8 cellular contexts compared by ENCODE assay signal in the genomic region with DNA sequence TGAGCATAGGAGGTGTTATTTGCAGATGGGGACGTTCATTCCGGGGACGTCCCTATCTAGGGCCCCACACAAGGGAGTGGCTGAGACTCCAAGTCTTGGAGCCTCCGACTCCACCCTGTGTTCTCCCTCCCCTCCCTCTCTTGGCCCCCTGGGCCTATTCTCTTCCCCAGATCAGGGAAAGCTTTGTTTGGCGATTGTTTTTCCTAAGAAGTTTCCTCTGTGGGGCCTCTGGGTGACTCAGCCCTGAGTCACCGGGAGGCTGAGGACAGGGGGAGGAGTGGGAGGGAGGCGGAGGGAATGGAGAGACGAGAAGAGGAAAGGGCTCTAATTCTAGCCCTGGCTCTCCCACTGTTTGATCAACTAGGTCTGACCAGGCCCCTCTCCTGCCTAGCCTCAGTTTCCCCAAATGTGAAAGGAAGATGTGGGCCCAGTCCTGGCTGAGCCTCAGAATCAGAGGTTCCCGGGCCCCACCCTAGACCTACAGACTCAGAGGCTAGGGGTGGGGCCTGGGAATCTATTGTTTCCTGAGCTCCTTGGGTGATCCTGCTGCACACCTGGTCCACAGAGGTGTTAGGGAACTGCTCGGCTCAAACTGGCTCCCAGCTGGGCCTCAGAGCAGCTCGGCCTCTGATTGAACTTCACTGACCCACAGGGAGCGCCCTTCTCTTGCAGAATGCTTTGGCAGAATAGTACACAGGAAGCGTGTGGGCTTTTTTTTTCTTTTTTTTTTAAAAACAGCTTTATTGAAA. TPM values are rescaled to one million over a fixed set of nuclear protein-coding genes. Genes with fewer than 3 reads are reported as not detected.
DNase-seq lines count a peak whose midpoint lies in the region; ATAC-seq, FAIRE-seq and TF ChIP-seq lines count a peak whose summit lies in the region.

No MANE protein-coding gene starts in this region.

- in situ Hi-C loops in K562 (cut with MboI) = no loop called here

- no TSS peak for BruUV-seq in K562 (replicated peaks; lab: Mats Ljungman, UMichigan)

- peaks cover 60 to 72% of the 10 kb centered on the region in 2 experiments for H3K4me1 ChIP-seq in K562 (replicated peaks in 1 of 2; ENCODE audit: control insufficient read depth in 2 of 2, insufficient read depth in 2 of 2, low read length in 2 of 2)
- H3K4me1 ChIP-seq in iPS-18a (ENCODE audit: control insufficient read depth, low read depth, low read length) = peaks cover 43% of the 10 kb centered on the region
- peaks cover 2 to 99% (median 93%) of the 10 kb centered on the region in 4 donors for H3K4me1 ChIP-seq in sigmoid colon
- H3K4me1 ChIP-seq in CD4-positive, alpha-beta memory T cell (ENCODE audit: insufficient read depth, low read length) = no peaks in the 10 kb centered on the region

- H3K9me3 Mint-ChIP-seq in CD4-positive, alpha-beta memory T cell = no peaks in the 10 kb centered on the region

- CTCF ChIA-PET in K562 (lab: Yijun Ruan, JAX; ENCODE audit: low intra/inter-chr PET ratio) = interaction anchor here (0.6 kb wide), 1 partner anchor 113 kb away, joined by 3 read pairs; no protein-coding TSS in a partner anchor
- CTCF ChIA-PET in CD4-positive, alpha-beta memory T cell (lab: Charles Lee; ENCODE audit: partially characterized antibody) = interaction anchor here (1.0 to 1.5 kb wide), 3 partner anchors 8 to 33 kb away, joined by 4 read pairs; no protein-coding TSS in a partner anchor

- H3K9me1 ChIP-seq in K562 (ENCODE audit: control insufficient read depth, insufficient read depth, low read length) = peaks cover 10% of the 10 kb centered on the region

- H3K27ac ChIP-seq in K562 (ENCODE audit: extremely low read depth, low read depth, low read length) (peak overlapping the region; percentile 93), iPS-18a (ENCODE audit: low read length) (no peak overlapping the region), sigmoid colon (peak overlapping the region; percentile 94 to 99 (median 97))
- no peak overlapping the region for H3K27ac ChIP-seq in CD4-positive, alpha-beta memory T cell (ENCODE audit: low read depth, low read length)

- POLR2A ChIA-PET in K562 (lab: Yijun Ruan, JAX) = interaction anchor here (0.7 to 2.9 kb wide), 9 partner anchors 8 to 124 kb away, joined by 3 to 11 read pairs (median 3); partner anchors contain the start of gene GSN
- POLR2A ChIA-PET in CD4-positive, alpha-beta memory T cell (lab: Charles Lee; ENCODE audit: partially characterized antibody) = no interaction called here

- no peaks in the 10 kb centered on the region for H4K20me1 ChIP-seq in K562 (replicated peaks; ENCODE audit: control insufficient read depth, insufficient read depth, low read length)

- TF ChIP-seq POLR2A in K562 (conservative IDR thresholded peaks at IDR 0.05) (peak; percentile 54; the same call in 1 of the 2 replicates), sigmoid colon (IDR thresholded peaks at IDR 0.05) (peak in 1 of 2 donors; percentile 11)

- intact Hi-C loops in K562 (cut with micrococcal nuclease) = loop anchor here (1.0 to 2.0 kb wide), 3 partner anchors 34 to 84 kb away; no protein-coding TSS in a partner anchor
- intact Hi-C loops in sigmoid colon (cut with DNase I) = no loop called here
- intact Hi-C loops in CD4-positive, alpha-beta memory T cell (cut with micrococcal nuclease) = no loop called here

- H3K36me3 ChIP-seq in K562 (ENCODE audit: control insufficient read depth, insufficient read depth, low read length) (no peaks in the 10 kb centered on the region; the same call in 2 of the 3 replicates), iPS-18a (ENCODE audit: control insufficient read depth, low read depth, low read length) (no peaks in the 10 kb centered on the region), sigmoid colon (peaks cover 0 to 20% (median 5%) of the 10 kb centered on the region in 4 donors)
- H3K36me3 ChIP-seq in CD4-positive, alpha-beta memory T cell (ENCODE audit: insufficient read depth, low read length) = no peaks in the 10 kb centered on the region

- peak overlapping the region; percentile 78 for H2AFZ ChIP-seq in K562 (ENCODE audit: low read depth, low read length)

- no peaks in the 10 kb centered on the region for H3K79me2 ChIP-seq in K562 (ENCODE audit: control insufficient read depth, insufficient read depth, low read length)

- TF ChIP-seq EP300 in K562 (IDR thresholded peaks at IDR 0.05; ENCODE audit: low read length) (peak; percentile 86), sigmoid colon (IDR thresholded peaks at IDR 0.05) (peak in 3 of 4 donors; percentile 20 to 90 (median 65))

- H3K27ac Mint-ChIP-seq in CD4-positive, alpha-beta memory T cell = peak overlapping the region in 1 of 7 donors; percentile 72

- 10% methylated on average over 11 of the region's 13 CpGs for WGBS in K562 (ENCODE audit: insufficient coverage, low coverage, missing lambda C conversion rate)
- 5 to 36% methylated on average over 13 of the region's 13 CpGs for WGBS in sigmoid colon, 2 donors

- TF ChIP-seq CTCF in K562 (IDR thresholded peaks at IDR 0.05 in 2 of 3, conservative IDR thresholded peaks at IDR 0.05 in 1 of 3; ENCODE audit: insufficient read depth in 2 of 3, low read depth in 1 of 3, low read length in 3 of 3) (peak; percentile 51 to 60 (median 52)), sigmoid colon (IDR thresholded peaks at IDR 0.05) (no peak)

- H3K9me3 ChIP-seq in K562 (replicated peaks; ENCODE audit: control insufficient read depth, insufficient read depth, low read depth, low read length) = no peaks in the 10 kb centered on the region
- H3K9me3 ChIP-seq in iPS-18a (ENCODE audit: control insufficient read depth, low read depth, low read length) = no peaks in the 10 kb centered on the region
- H3K9me3 ChIP-seq in sigmoid colon = no peaks in the 10 kb centered on the region
- H3K9me3 ChIP-seq in CD4-positive, alpha-beta memory T cell (ENCODE audit: control insufficient read depth in 1 of 2, low read length in 2 of 2) = no peaks in the 10 kb centered on the region

- no peak overlapping the region for H3K4me3 Mint-ChIP-seq in CD4-positive, alpha-beta memory T cell

- H3K4me2 ChIP-seq in K562 (ENCODE audit: insufficient read depth, low read length) = peak overlapping the region; percentile 75

- 0 out of 4 replicates have a peak, but pooled peaks of 1 of the 2 experiments have one; percentile 5 for TF ChIP-seq RAD21 in K562 (CRISPR knock-in tag; conservative IDR thresholded peaks at IDR 0.05 in 1 of 2, IDR thresholded peaks at IDR 0.05 in 1 of 2)

- H3K36me3 Mint-ChIP-seq in CD4-positive, alpha-beta memory T cell = no peaks in the 10 kb centered on the region

- ATAC-seq in K562 (peak; percentile 85), GM18861 (IDR thresholded peaks at IDR 0.05; ENCODE audit: unreplicated experiment) (no peak)

- H3K27me3 ChIP-seq in K562 (ENCODE audit: control insufficient read depth in 2 of 2, insufficient read depth in 2 of 2, low read length in 2 of 2) (no peaks in the 10 kb centered on the region), iPS-18a (ENCODE audit: control insufficient read depth, insufficient read depth, low read length) (peaks cover 55% of the 10 kb centered on the region), sigmoid colon (no peaks in the 10 kb centered on the region)
- H3K27me3 ChIP-seq in CD4-positive, alpha-beta memory T cell (ENCODE audit: insufficient read depth, low read length) = no peaks in the 10 kb centered on the region

- peak; percentile 97 for FAIRE-seq in K562 (lab: Jason Lieb, UNC)

- peak overlapping the region; percentile 14; the same call in 1 of the 2 replicates for H3K4me3 ChIP-seq in K562
- H3K4me3 ChIP-seq in iPS-18a (ENCODE audit: low read length) = peak overlapping the region; percentile 46
- H3K4me3 ChIP-seq in sigmoid colon = peak overlapping the region in 2 of 4 donors; percentile 3 to 18
- H3K4me3 ChIP-seq in CD4-positive, alpha-beta memory T cell (ENCODE audit: low read length in 2 of 2) = no peak overlapping the region

- no peaks in the 10 kb centered on the region for H3K4me1 Mint-ChIP-seq in CD4-positive, alpha-beta memory T cell

- H3K9ac ChIP-seq in K562 (ENCODE audit: insufficient read depth in 1 of 2, low read depth in 2 of 2, low read length in 2 of 2) (peak overlapping the region; percentile 78 to 84), iPS-18a (ENCODE audit: low read length) (peak overlapping the region; percentile 20)

- DNase-seq in SKM-1 treated with dmso at 0.1 percent for 144 hours (lab: John Stamatoyannopoulos, UW; ENCODE audit: unreplicated experiment) (peak; percentile 22), SKM-1 (lab: John Stamatoyannopoulos, UW; ENCODE audit: unreplicated experiment) (no peak), NCI-H226 (peak; percentile 90), K562 (ENCODE audit: extremely low read depth in 1 of 4, low spot score in 3 of 4) (peak; percentile 90 to 96 (median 93)), sigmoid colon (peak; percentile 94)
- no peak for DNase-seq in CD4-positive, alpha-beta memory T cell

- H3K27me3 Mint-ChIP-seq in CD4-positive, alpha-beta memory T cell = no peaks in the 10 kb centered on the region

TF ChIP-seq in K562, 482 proteins besides CTCF, POLR2A, EP300 and RAD21 (continues in another document):
- peak; percentile 70 for TF ChIP-seq C11orf30 (IDR thresholded peaks at IDR 0.05; ENCODE audit: low read depth)
- TF ChIP-seq CEBPB (tag; IDR thresholded peaks at IDR 0.05) = no peak
- TF ChIP-seq EGR1 (conservative IDR thresholded peaks at IDR 0.05) = peak; percentile 92
- no peak for TF ChIP-seq ZNF431 (CRISPR knock-in tag; IDR thresholded peaks at IDR 0.05)
- peak; percentile 86; the same call in 1 of the 2 replicates for TF ChIP-seq LCOR (CRISPR knock-in tag; IDR thresholded peaks at IDR 0.05)

RNA-seq across cellular contexts. Expression of gene GSN, which starts 19.2 kb away (rescaled TPM):
- total RNA-seq in K562 (2011; cell fraction: chromatin; rRNA removed; ENCODE audit: low replicate concordance) = 15.3 and 27.0 TPM in 2 replicates
- total RNA-seq in K562 (2011; cell fraction: nucleolus; rRNA removed) = 9.9 and 11.0 TPM in 2 replicates
- total RNA-seq in K562 (2011; cell fraction: nucleoplasm; rRNA removed) = 8.1 and 9.2 TPM in 2 replicates
- total RNA-seq in K562 (2014; rRNA removed) (8.2 and 10.8 TPM in 2 replicates), K562 (2014; rRNA removed; fragmentation: Illumina TruSeq; extraction: Trizol) (3.3 and 3.5 TPM in 2 replicates), K562 (2015; rRNA removed; fragmentation: Illumina TruSeq; extraction: Trizol) (12.3 and 12.4 TPM in 2 replicates), K562 (2021) (9.0 and 9.6 TPM in 2 replicates), sigmoid colon (1,000 to 10,000 TPM; 1,610 to 2,826 (median 1,919) TPM)
- polyA plus RNA-seq in K562 (2011; rRNA removed) (16.6 and 24.2 TPM in 2 replicates), K562 (2014; fragmentation: Illumina TruSeq; extraction: Trizol) (5.2 and 7.4 TPM in 2 replicates), K562 (2014; fragmentation: Nextera tagmentation; extraction: Ambion mirVana) (under 1 TPM; 0.39 to 0.41 TPM), K562 (2014; rRNA removed) (7.5 and 11.2 TPM in 2 replicates), sigmoid colon (100 to 1,000 TPM; 333 to 617 (median 497) TPM)
- 27.5 and 34.5 TPM in 2 replicates for polyA plus RNA-seq in K562 (2011; cell fraction: cytosol; rRNA removed)
- polyA plus RNA-seq in K562 (2011; cell fraction: nucleus; rRNA removed) = 15.8 and 17.0 TPM in 2 replicates
- polyA plus RNA-seq in K562 (2012) = 11.2 and 34.5 TPM in 2 replicates
- polyA minus RNA-seq in K562 (2011; rRNA and poly(A)+ RNA removed) = 23.7 and 31.3 TPM in 2 replicates
- polyA minus RNA-seq in K562 (2011; cell fraction: cytosol; rRNA and poly(A)+ RNA removed) = 24.8 and 27.9 TPM in 2 replicates
- 6.2 and 9.0 TPM in 2 replicates for polyA minus RNA-seq in K562 (2011; cell fraction: nucleus; rRNA and poly(A)+ RNA removed)
- 1 to 10 TPM; 7.8 to 8.7 TPM for total RNA-seq in CD4-positive, alpha-beta memory T cell
- 1 to 10 TPM; 1.9 to 4.1 TPM for polyA plus RNA-seq in CD4-positive, alpha-beta memory T cell

Comparison
In these comparisons a context has a peak if more than half of its experiments do, and no peak if none do; other contexts are left out.
1. DNase-seq: peak in SKM-1 treated with dmso at 0.1 percent for 144 hours (single experiment), NCI-H226 (single experiment), K562 (4 of 4) and sigmoid colon (single experiment); none in SKM-1 (single experiment) and CD4-positive, alpha-beta memory T cell (0 of 5).
2. H3K27ac ChIP-seq: peak in K562 (single experiment) and sigmoid colon (4 of 4); none in iPS-18a (single experiment) and CD4-positive, alpha-beta memory T cell (single experiment).
3. H3K4me3 ChIP-seq: peak in K562 (single experiment) and iPS-18a (single experiment); none in CD4-positive, alpha-beta memory T cell (0 of 2).
4. CTCF ChIP-seq: peak in K562 (3 of 3); none in sigmoid colon (0 of 4).
5. RNA of gene GSN, which starts 19.2 kb away (total RNA-seq): 1,610 to 2,826 TPM in sigmoid colon; 3.3 to 27.0 TPM in K562 and 7.8 to 8.7 TPM in CD4-positive, alpha-beta memory T cell; every median in the first group is over 10 times any median in the second.